9 cellular contexts compared by ENCODE assay signal in genomic region chr16:89917773-89918452, GRCh38. TPM values are rescaled to one million over a fixed set of nuclear protein-coding genes. Genes with fewer than 3 reads are reported as not detected.
A peak's percentile ranks its signal among the peaks of the same experiment; 100 is the strongest.
DNase-seq lines count a peak whose midpoint lies in the region; ATAC-seq, FAIRE-seq and TF ChIP-seq lines count a peak whose summit lies in the region.
"Had no signal": no experiment of that assay in that cellular context is flagged by ENCODE, and none has a peak within 500 bp of the region (broad histone marks: within the 10 kb centered on the region; RNA-seq: fewer than 3 reads in every experiment).

No MANE protein-coding gene starts in this region.

- H3K36me3 ChIP-seq in colonic mucosa (no peaks in the 10 kb centered on the region), HepG2 (replicated peaks in 1 of 2; ENCODE audit: control insufficient read depth in 1 of 2, insufficient read depth in 2 of 2, low read length in 2 of 2) (no peaks in the 10 kb centered on the region)

- in situ Hi-C loops in HepG2 (cut with HindIII; ENCODE audit: extremely low pct_ligation_motif_present, low pct_unique_long_range_greater_than_20kb) = no loop called here

- TF ChIP-seq CTCF in colonic mucosa (IDR thresholded peaks at IDR 0.05) (no peak), HepG2 (CRISPR knock-in tag; IDR thresholded peaks at IDR 0.05) (peak; percentile 46; the same call in 1 of the 2 replicates)

- H3K27me3 ChIP-seq in colonic mucosa (peaks cover 10% of the 10 kb centered on the region), HepG2 (ENCODE audit: control insufficient read depth in 1 of 2, insufficient read depth in 2 of 2, low read length in 2 of 2) (no peaks in the 10 kb centered on the region; a peak in 1 of 5 replicates)

- TF ChIP-seq RAD21 in HepG2 (CRISPR knock-in tag; IDR thresholded peaks at IDR 0.05) = no peak; the same call in none of the 2 replicates

- BruUV-seq in HepG2 (replicated peaks; lab: Mats Ljungman, UMichigan) = no TSS peak

- DNase-seq in DMS79 treated with DMSO at 0.1 percent for 48 hours (lab: John Stamatoyannopoulos, UW) (peak; percentile 48), DMS79 (lab: John Stamatoyannopoulos, UW) (no peak), NCI-H2107 (lab: John Stamatoyannopoulos, UW) (peak; percentile 75), colonic mucosa (peak; percentile 70), HepG2 (ENCODE audit: low spot score) (peak; percentile 90)
- peak; percentile 34 to 58 for DNase-seq in activated CD4-positive, alpha-beta T cell treated with anti-CD3 and anti-CD28 coated beads for 24 hours (ENCODE audit: low read depth in 2 of 2)
- peak; percentile 55 to 74 (median 63) for DNase-seq in stimulated activated CD4-positive, alpha-beta T cell treated with anti-CD3 and anti-CD28 coated beads, TNF-alpha, amount 100 ng/mL, for 48 hours (ENCODE audit: low read depth in 3 of 3)

- H3K9me3 ChIP-seq in colonic mucosa = no peaks in the 10 kb centered on the region
- H3K9me3 ChIP-seq in HepG2 (ENCODE audit: low read length) = no peaks in the 10 kb centered on the region

- TF ChIP-seq EP300 in HepG2 (IDR thresholded peaks at IDR 0.05; ENCODE audit: low read depth in 2 of 2, low read length in 2 of 2) (peak; percentile 57 to 72), HepG2 (CRISPR knock-in tag; IDR thresholded peaks at IDR 0.05; ENCODE audit: borderline replicate concordance) (peak; percentile 93)

- no peak overlapping the region for H2AFZ ChIP-seq in HepG2 (ENCODE audit: low read length)

- TF ChIP-seq POLR2A in HepG2 (IDR thresholded peaks at IDR 0.05; ENCODE audit: insufficient read depth in 1 of 2, low read depth in 2 of 2, low read length in 2 of 2) = no peak; a peak in 1 of 4 replicates

- H3K27ac ChIP-seq in colonic mucosa (peak overlapping the region; percentile 4), HepG2 (ENCODE audit: extremely low read length, insufficient read depth, low read length) (peak overlapping the region; percentile 77)

- H3K4me1 ChIP-seq in colonic mucosa (peaks cover 17% of the 10 kb centered on the region), HepG2 (ENCODE audit: insufficient read depth, low read length) (peaks cover 83% of the 10 kb centered on the region)

- H3K4me2 ChIP-seq in HepG2 (ENCODE audit: low read depth, low read length) = peak overlapping the region; percentile 98

- peak overlapping the region; percentile 14 for H3K4me3 ChIP-seq in colonic mucosa
- peak overlapping the region; percentile 45 to 90 (median 49) for H3K4me3 ChIP-seq in HepG2 (replicated peaks in 1 of 3; ENCODE audit: insufficient read depth in 1 of 3, low read depth in 2 of 3, low read length in 3 of 3)

- peaks cover 21% of the 10 kb centered on the region for H3K79me2 ChIP-seq in HepG2 (ENCODE audit: insufficient read depth, low read length)

- H3K9ac ChIP-seq in colonic mucosa (ENCODE audit: low read depth in 2 of 2, low read length in 2 of 2) (peak overlapping the region; percentile 33 to 51), HepG2 (ENCODE audit: insufficient read depth, low read depth, low read length) (peak overlapping the region; percentile 68)

- intact Hi-C loops in colonic mucosa (cut with DNase I) = no loop called here
- intact Hi-C loops in HepG2 (cut with micrococcal nuclease; ENCODE audit: unreplicated experiment) = loop anchor here (2.0 to 5.0 kb wide), 2 partner anchors 43 to 216 kb away; partner anchors contain the start of gene SPATA2L

- H4K20me1 ChIP-seq in HepG2 (ENCODE audit: insufficient read depth, low read length) = no peaks in the 10 kb centered on the region

- WGBS in HepG2 (ENCODE audit: low lambda C conversion rate) = under 1% methylated on average over 21 of the region's 39 CpGs

- POLR2A ChIA-PET in HepG2 (lab: Yijun Ruan, JAX) = interaction anchor here (0.6 to 2.4 kb wide), 17 partner anchors 9 to 218 kb away, joined by 3 to 25 read pairs (median 5); partner anchors contain the start of genes DEF8 and TCF25

- ATAC-seq in HG02938 (IDR thresholded peaks at IDR 0.05; ENCODE audit: unreplicated experiment) (peak; percentile 66), HepG2 (peak; percentile 54)

- peak; percentile 89 for FAIRE-seq in HepG2 (lab: Jason Lieb, UNC)
- FAIRE-seq: A204.1 had no signal

- CTCF ChIA-PET in HepG2 (lab: Yijun Ruan, JAX; ENCODE audit: low intra/inter-chr PET ratio, low total read pairs) = no interaction called here

RNA-seq across cellular contexts. Expression of gene MC1R, which starts 0.7 kb away (rescaled TPM):
- 1 to 10 TPM; 1.6 to 3.4 TPM for total RNA-seq in colonic mucosa
- total RNA-seq in HepG2 (2016; rRNA removed; fragmentation: Illumina TruSeq; extraction: Trizol) = 7.2 and 9.1 TPM in 2 replicates
- total RNA-seq in HepG2 (2016; cell fraction: cytosol; rRNA removed; fragmentation: Illumina TruSeq; extraction: Trizol; ENCODE audit: low read depth) = 3.5 and 3.7 TPM in 2 replicates
- total RNA-seq in HepG2 (2016; cell fraction: insoluble cytoplasmic fraction; rRNA removed; fragmentation: Illumina TruSeq; extraction: Trizol) = 8.1 and 8.7 TPM in 2 replicates
- 8.1 and 9.5 TPM in 2 replicates for total RNA-seq in HepG2 (2016; cell fraction: membrane; rRNA removed; fragmentation: Illumina TruSeq; extraction: Trizol)
- total RNA-seq in HepG2 (2016; cell fraction: nucleus; rRNA removed; fragmentation: Illumina TruSeq; extraction: Trizol) = 7.2 and 7.7 TPM in 2 replicates
- polyA plus RNA-seq in HepG2 (2011; rRNA removed) = 14.8 and 20.0 TPM in 2 replicates
- 14.8 and 18.9 TPM in 2 replicates for polyA plus RNA-seq in HepG2 (2011; cell fraction: cytosol; rRNA removed)
- 89.3 and 96.4 TPM in 2 replicates for polyA plus RNA-seq in HepG2 (2011; cell fraction: nucleus; rRNA removed)
- polyA plus RNA-seq in HepG2 (2012) = 6.5 and 12.0 TPM in 2 replicates
- polyA plus RNA-seq in HepG2 (2016; cell fraction: cytosol; fragmentation: Illumina TruSeq; extraction: Trizol; ENCODE audit: low read depth) = 2.9 and 3.1 TPM in 2 replicates
- 6.7 and 7.1 TPM in 2 replicates for polyA plus RNA-seq in HepG2 (2016; cell fraction: insoluble cytoplasmic fraction; fragmentation: Illumina TruSeq; extraction: Trizol; ENCODE audit: low read depth)
- polyA plus RNA-seq in HepG2 (2016; cell fraction: membrane; fragmentation: Illumina TruSeq; extraction: Trizol; ENCODE audit: low read depth) = 6.5 and 7.5 TPM in 2 replicates
- polyA plus RNA-seq in HepG2 (2016; cell fraction: nucleus; fragmentation: Illumina TruSeq; extraction: Trizol; ENCODE audit: insufficient read depth, low read depth) = 17.7 and 19.3 TPM in 2 replicates
- 23.7 and 30.7 TPM in 2 replicates for polyA minus RNA-seq in HepG2 (2011; rRNA and poly(A)+ RNA removed; ENCODE audit: low replicate concordance)
- 5.4 and 5.5 TPM in 2 replicates for polyA minus RNA-seq in HepG2 (2011; cell fraction: cytosol; rRNA and poly(A)+ RNA removed)
- polyA minus RNA-seq in HepG2 (2011; cell fraction: nucleus; rRNA and poly(A)+ RNA removed) = 16.0 and 17.0 TPM in 2 replicates

RNA-seq across cellular contexts. Expression of gene TUBB3, which starts 5.2 kb away (rescaled TPM):
- total RNA-seq in colonic mucosa = 1 to 10 TPM; 3.2 to 8.0 TPM
- total RNA-seq in HepG2 (2016; rRNA removed; fragmentation: Illumina TruSeq; extraction: Trizol) = 161 and 185 TPM in 2 replicates
- total RNA-seq in HepG2 (2016; cell fraction: cytosol; rRNA removed; fragmentation: Illumina TruSeq; extraction: Trizol; ENCODE audit: low read depth) = 94.2 and 96.8 TPM in 2 replicates
- total RNA-seq in HepG2 (2016; cell fraction: insoluble cytoplasmic fraction; rRNA removed; fragmentation: Illumina TruSeq; extraction: Trizol) = 145 and 195 TPM in 2 replicates
- total RNA-seq in HepG2 (2016; cell fraction: membrane; rRNA removed; fragmentation: Illumina TruSeq; extraction: Trizol) = 140 and 142 TPM in 2 replicates
- 81.3 and 94.7 TPM in 2 replicates for total RNA-seq in HepG2 (2016; cell fraction: nucleus; rRNA removed; fragmentation: Illumina TruSeq; extraction: Trizol)
- 110 and 152 TPM in 2 replicates for polyA plus RNA-seq in HepG2 (2011; rRNA removed)
- polyA plus RNA-seq in HepG2 (2011; cell fraction: cytosol; rRNA removed) = 84.2 and 120 TPM in 2 replicates
- 168 and 179 TPM in 2 replicates for polyA plus RNA-seq in HepG2 (2011; cell fraction: nucleus; rRNA removed)
- 45.2 and 119 TPM in 2 replicates for polyA plus RNA-seq in HepG2 (2012)
- polyA plus RNA-seq in HepG2 (2016; cell fraction: cytosol; fragmentation: Illumina TruSeq; extraction: Trizol; ENCODE audit: low read depth) = 63.1 and 64.3 TPM in 2 replicates
- polyA plus RNA-seq in HepG2 (2016; cell fraction: insoluble cytoplasmic fraction; fragmentation: Illumina TruSeq; extraction: Trizol; ENCODE audit: low read depth) = 127 and 159 TPM in 2 replicates
- polyA plus RNA-seq in HepG2 (2016; cell fraction: membrane; fragmentation: Illumina TruSeq; extraction: Trizol; ENCODE audit: low read depth) = 87.3 and 99.0 TPM in 2 replicates
- polyA plus RNA-seq in HepG2 (2016; cell fraction: nucleus; fragmentation: Illumina TruSeq; extraction: Trizol; ENCODE audit: insufficient read depth, low read depth) = 138 and 154 TPM in 2 replicates
- 34.9 and 340 TPM in 2 replicates for polyA minus RNA-seq in HepG2 (2011; rRNA and poly(A)+ RNA removed; ENCODE audit: low replicate concordance)
- polyA minus RNA-seq in HepG2 (2011; cell fraction: cytosol; rRNA and poly(A)+ RNA removed) = 99.4 and 107 TPM in 2 replicates
- polyA minus RNA-seq in HepG2 (2011; cell fraction: nucleus; rRNA and poly(A)+ RNA removed) = 34.8 and 42.6 TPM in 2 replicates

RNA-seq across cellular contexts. Expression of gene DEF8, which starts 30.6 kb away (rescaled TPM):
- total RNA-seq in colonic mucosa (10 to 100 TPM; 24.5 to 28.5 TPM), HepG2 (2016; rRNA removed; fragmentation: Illumina TruSeq; extraction: Trizol) (98.5 and 107 TPM in 2 replicates)
- total RNA-seq in HepG2 (2016; cell fraction: cytosol; rRNA removed; fragmentation: Illumina TruSeq; extraction: Trizol; ENCODE audit: low read depth) = 134 and 176 TPM in 2 replicates
- 103 and 113 TPM in 2 replicates for total RNA-seq in HepG2 (2016; cell fraction: insoluble cytoplasmic fraction; rRNA removed; fragmentation: Illumina TruSeq; extraction: Trizol)
- total RNA-seq in HepG2 (2016; cell fraction: membrane; rRNA removed; fragmentation: Illumina TruSeq; extraction: Trizol) = 127 and 160 TPM in 2 replicates
- total RNA-seq in HepG2 (2016; cell fraction: nucleus; rRNA removed; fragmentation: Illumina TruSeq; extraction: Trizol) = 48.8 and 61.5 TPM in 2 replicates
- polyA plus RNA-seq in HepG2 (2011; rRNA removed) = 98.2 and 108 TPM in 2 replicates
- polyA plus RNA-seq in HepG2 (2011; cell fraction: cytosol; rRNA removed) = 100 and 138 TPM in 2 replicates
- polyA plus RNA-seq in HepG2 (2011; cell fraction: nucleus; rRNA removed) = 490 and 545 TPM in 2 replicates
- polyA plus RNA-seq in HepG2 (2012) = 37.2 and 56.0 TPM in 2 replicates
- polyA plus RNA-seq in HepG2 (2016; cell fraction: cytosol; fragmentation: Illumina TruSeq; extraction: Trizol; ENCODE audit: low read depth) = 170 and 205 TPM in 2 replicates
- polyA plus RNA-seq in HepG2 (2016; cell fraction: insoluble cytoplasmic fraction; fragmentation: Illumina TruSeq; extraction: Trizol; ENCODE audit: low read depth) = 116 and 132 TPM in 2 replicates
- polyA plus RNA-seq in HepG2 (2016; cell fraction: membrane; fragmentation: Illumina TruSeq; extraction: Trizol; ENCODE audit: low read depth) = 126 and 153 TPM in 2 replicates
- polyA plus RNA-seq in HepG2 (2016; cell fraction: nucleus; fragmentation: Illumina TruSeq; extraction: Trizol; ENCODE audit: insufficient read depth, low read depth) = 123 and 136 TPM in 2 replicates
- 22.3 and 116 TPM in 2 replicates for polyA minus RNA-seq in HepG2 (2011; rRNA and poly(A)+ RNA removed; ENCODE audit: low replicate concordance)
- 31.8 and 36.4 TPM in 2 replicates for polyA minus RNA-seq in HepG2 (2011; cell fraction: cytosol; rRNA and poly(A)+ RNA removed)
- polyA minus RNA-seq in HepG2 (2011; cell fraction: nucleus; rRNA and poly(A)+ RNA removed) = 46.0 and 51.1 TPM in 2 replicates

RNA-seq across cellular contexts. Expression of gene TCF25, which starts 44.5 kb away (rescaled TPM):
- total RNA-seq in colonic mucosa = 100 to 1,000 TPM; 164 to 165 TPM
- 98.4 and 138 TPM in 2 replicates for total RNA-seq in HepG2 (2016; rRNA removed; fragmentation: Illumina TruSeq; extraction: Trizol)
- total RNA-seq in HepG2 (2016; cell fraction: cytosol; rRNA removed; fragmentation: Illumina TruSeq; extraction: Trizol; ENCODE audit: low read depth) = 70.6 and 87.2 TPM in 2 replicates
- total RNA-seq in HepG2 (2016; cell fraction: insoluble cytoplasmic fraction; rRNA removed; fragmentation: Illumina TruSeq; extraction: Trizol) = 75.7 and 144 TPM in 2 replicates
- 50.6 and 58.6 TPM in 2 replicates for total RNA-seq in HepG2 (2016; cell fraction: membrane; rRNA removed; fragmentation: Illumina TruSeq; extraction: Trizol)
- 110 and 124 TPM in 2 replicates for total RNA-seq in HepG2 (2016; cell fraction: nucleus; rRNA removed; fragmentation: Illumina TruSeq; extraction: Trizol)
- 206 and 274 TPM in 2 replicates for polyA plus RNA-seq in HepG2 (2011; rRNA removed)
- 65.2 and 80.6 TPM in 2 replicates for polyA plus RNA-seq in HepG2 (2011; cell fraction: cytosol; rRNA removed)
- polyA plus RNA-seq in HepG2 (2011; cell fraction: nucleus; rRNA removed) = 1,625 and 1,754 TPM in 2 replicates
- 188 and 209 TPM in 2 replicates for polyA plus RNA-seq in HepG2 (2012)
- polyA plus RNA-seq in HepG2 (2016; cell fraction: cytosol; fragmentation: Illumina TruSeq; extraction: Trizol; ENCODE audit: low read depth) = 17.8 and 22.1 TPM in 2 replicates
- polyA plus RNA-seq in HepG2 (2016; cell fraction: insoluble cytoplasmic fraction; fragmentation: Illumina TruSeq; extraction: Trizol; ENCODE audit: low read depth) = 69.5 and 77.6 TPM in 2 replicates
- polyA plus RNA-seq in HepG2 (2016; cell fraction: membrane; fragmentation: Illumina TruSeq; extraction: Trizol; ENCODE audit: low read depth) = 24.7 and 32.6 TPM in 2 replicates
- polyA plus RNA-seq in HepG2 (2016; cell fraction: nucleus; fragmentation: Illumina TruSeq; extraction: Trizol; ENCODE audit: insufficient read depth, low read depth) = 312 and 330 TPM in 2 replicates
- polyA minus RNA-seq in HepG2 (2011; rRNA and poly(A)+ RNA removed; ENCODE audit: low replicate concordance) = 107 and 121 TPM in 2 replicates
- polyA minus RNA-seq in HepG2 (2011; cell fraction: cytosol; rRNA and poly(A)+ RNA removed) = 35.2 and 43.3 TPM in 2 replicates
- 166 and 179 TPM in 2 replicates for polyA minus RNA-seq in HepG2 (2011; cell fraction: nucleus; rRNA and poly(A)+ RNA removed)

Comparison
In these comparisons a context has a peak if more than half of its experiments do, and no peak if none do; other contexts are left out.
1. RNA of gene TUBB3, which starts 5.2 kb away (total RNA-seq): 81.3 to 195 TPM in HepG2; 3.2 to 8.0 TPM in colonic mucosa; every median in the first group is over 4 times any median in the second.